Comparison of ENCODE assay signal across 20 cellular contexts in the genomic region with DNA sequence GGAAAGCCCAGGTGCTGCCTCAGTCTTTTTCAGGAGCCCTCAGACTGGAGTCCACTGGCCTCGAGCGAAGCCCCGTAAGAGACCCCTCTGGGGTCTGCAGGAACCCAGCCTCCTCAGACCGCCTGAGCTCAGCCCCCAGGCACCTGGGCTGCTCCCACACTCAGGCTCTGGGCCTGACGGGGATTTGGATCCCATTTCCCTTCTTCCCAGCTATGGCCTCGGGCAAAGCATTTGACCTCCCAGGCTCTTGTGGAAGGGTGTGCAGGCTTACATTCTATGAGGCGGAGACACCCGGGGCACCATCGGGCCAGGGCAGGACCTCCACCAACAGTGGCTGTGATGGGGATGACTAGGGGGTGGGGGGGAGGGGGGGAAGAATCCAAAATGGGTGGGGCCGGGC. TPM values are rescaled to one million over a fixed set of nuclear protein-coding genes. Genes with fewer than 3 reads are reported as not detected.
A peak's percentile ranks its signal among the peaks of the same experiment; 100 is the strongest.
DNase-seq lines count a peak whose midpoint lies in the region; ATAC-seq, FAIRE-seq and TF ChIP-seq lines count a peak whose summit lies in the region.
"Had no signal": no experiment of that assay in that cellular context is flagged by ENCODE, and none has a peak within 500 bp of the region (broad histone marks: within the 10 kb centered on the region; RNA-seq: fewer than 3 reads in every experiment).

No MANE protein-coding gene starts in this region.

- TF ChIP-seq CTCF in liver (IDR thresholded peaks at IDR 0.05; ENCODE audit: low read depth, low read length, missing input control) (no peak), HepG2 (CRISPR knock-in tag; IDR thresholded peaks at IDR 0.05) (no peak)

- no peak overlapping the region for H2BK120ac ChIP-seq in mesendoderm (ENCODE audit: low read depth, low read length)

- no peak overlapping the region for H3K56ac ChIP-seq in mesendoderm (ENCODE audit: low read length)

- no peak overlapping the region for H3K4me2 ChIP-seq in HepG2 (ENCODE audit: low read depth, low read length)
- no peak overlapping the region for H3K4me2 ChIP-seq in mesendoderm (ENCODE audit: low read length)
- H3K4me2 ChIP-seq: A549 had no signal

- FAIRE-seq in HepG2 (lab: Jason Lieb, UNC), result no peak
- FAIRE-seq: A549, GM12878, H54 had no signal

- H3K4me3 ChIP-seq in liver (ENCODE audit: low read depth in 1 of 3, low read length in 3 of 3) (no peak overlapping the region), HepG2 (replicated peaks in 1 of 3; ENCODE audit: insufficient read depth in 1 of 3, low read depth in 2 of 3, low read length in 3 of 3) (no peak overlapping the region), NT2/D1 (ENCODE audit: insufficient read length, low read depth) (no peak overlapping the region), mesendoderm (ENCODE audit: low read length) (no peak overlapping the region)
- H3K4me3 ChIP-seq: A549, GM12878, GM23248 had no signal

- H3K36me3 ChIP-seq in liver (ENCODE audit: control insufficient read depth in 4 of 4, insufficient read depth in 3 of 4, low read depth in 1 of 4, low read length in 3 of 4), result no peaks in the 10 kb centered on the region
- no peaks in the 10 kb centered on the region for H3K36me3 ChIP-seq in HepG2 (replicated peaks in 1 of 2; ENCODE audit: control insufficient read depth in 1 of 2, insufficient read depth in 2 of 2, low read length in 2 of 2)
- H3K36me3 ChIP-seq in NT2/D1 (ENCODE audit: insufficient read depth, insufficient read length, low read length), result peaks cover 9% of the 10 kb centered on the region
- no peaks in the 10 kb centered on the region for H3K36me3 ChIP-seq in mesendoderm (ENCODE audit: control insufficient read depth, insufficient read depth, low read length)

- no peak overlapping the region for H2AK5ac ChIP-seq in mesendoderm (ENCODE audit: low read length)

- BruUV-seq in HepG2 (replicated peaks; lab: Mats Ljungman, UMichigan), result no TSS peak

- WGBS in liver, result 72% methylated on average over 10 of the region's 10 CpGs
- 72% methylated on average over 6 of the region's 10 CpGs for whole genome bisulfite sequencing in HepG2 (ENCODE audit: low lambda C conversion rate)
- WGBS in mesendoderm (ENCODE audit: extremely low coverage, insufficient coverage, low lambda C conversion rate), result no CpG with 5 or more reads among the region's 10 CpGs

- no peak overlapping the region for H2BK15ac ChIP-seq in mesendoderm (replicated peaks; ENCODE audit: low read depth)

- H3K9ac ChIP-seq in liver (ENCODE audit: low read depth in 1 of 2, low read length in 2 of 2) (no peak overlapping the region), HepG2 (ENCODE audit: insufficient read depth, low read depth, low read length) (no peak overlapping the region), NT2/D1 (ENCODE audit: insufficient read length, low read depth) (peak overlapping the region; percentile 74), mesendoderm (ENCODE audit: low read length) (no peak overlapping the region)
- H3K9ac ChIP-seq: GM23248 had no signal

- no peak for DNase-seq in HepG2 (ENCODE audit: low spot score)
- DNase-seq in NT2/D1 (ENCODE audit: low read depth, low spot score), result no peak
- DNase-seq in mesendoderm, result peak; percentile 51
- no peak for DNase-seq in dermis blood vessel endothelial cell
- no peak for DNase-seq in stimulated activated naive CD8-positive, alpha-beta T cell treated with anti-CD3 and anti-CD28 coated beads, Interleukin-15, Interleukin-2, amounts not matched to agents 100 U/mL and 50 U/mL, for 24 hours
- DNase-seq in activated CD4-positive, alpha-beta T cell treated with anti-CD3 and anti-CD28 coated beads for 36 hours, result no peak
- DNase-seq: AML-193; Calu3; CD8-positive, alpha-beta T cell; DMS79 treated with DMSO at 0.1 percent for 48 hours; GM23248; KBM-7 had no signal

- POLR2A ChIA-PET in HepG2 (lab: Yijun Ruan, JAX), result interaction anchor here (0.8 kb wide), 1 partner anchor 47 kb away, joined by 3 read pairs; no protein-coding TSS in a partner anchor
- POLR2A ChIA-PET in activated CD4-positive, alpha-beta T cell treated with anti-CD3 and anti-CD28 coated beads for 36 hours (lab: Charles Lee), result no interaction called here

- H2AFZ ChIP-seq in HepG2 (ENCODE audit: low read length), result no peak overlapping the region
- H2AFZ ChIP-seq: GM23248 had no signal

- no peaks in the 10 kb centered on the region for H3K4me1 Mint-ChIP-seq in activated CD4-positive, alpha-beta T cell treated with anti-CD3 and anti-CD28 coated beads for 36 hours

- no peak for TF ChIP-seq POLR2A in HepG2 (IDR thresholded peaks at IDR 0.05; ENCODE audit: insufficient read depth in 1 of 2, low read depth in 2 of 2, low read length in 2 of 2)

- no peak overlapping the region for H4K8ac ChIP-seq in mesendoderm (ENCODE audit: low read depth, low read length)

- no peaks in the 10 kb centered on the region for H4K20me1 ChIP-seq in HepG2 (ENCODE audit: insufficient read depth, low read length)

- TF ChIP-seq EP300 in HepG2 (IDR thresholded peaks at IDR 0.05; ENCODE audit: low read depth in 2 of 2, low read length in 2 of 2), result no peak
- TF ChIP-seq EP300 in HepG2 (CRISPR knock-in tag; IDR thresholded peaks at IDR 0.05; ENCODE audit: borderline replicate concordance), result no peak

- H3K36me3 Mint-ChIP-seq in activated CD4-positive, alpha-beta T cell treated with anti-CD3 and anti-CD28 coated beads for 36 hours (ENCODE audit: low read depth), result no peaks in the 10 kb centered on the region
- H3K36me3 Mint-ChIP-seq: CD8-positive, alpha-beta T cell; IgD-negative memory B cell had no signal

- H3K9me3 ChIP-seq in liver (ENCODE audit: control insufficient read depth in 4 of 4, low read length in 3 of 4), result no peaks in the 10 kb centered on the region
- H3K9me3 ChIP-seq in HepG2 (ENCODE audit: low read length), result no peaks in the 10 kb centered on the region
- H3K9me3 ChIP-seq in NT2/D1 (ENCODE audit: insufficient read depth, low read length), result no peaks in the 10 kb centered on the region
- H3K9me3 ChIP-seq: A549 had no signal

- H3K27me3 ChIP-seq in liver (ENCODE audit: control insufficient read depth in 4 of 4, insufficient read depth in 4 of 4, low read length in 3 of 4) (no peaks in the 10 kb centered on the region), HepG2 (ENCODE audit: control insufficient read depth in 1 of 2, insufficient read depth in 2 of 2, low read length in 2 of 2) (peaks cover 2 to 24% of the 10 kb centered on the region in 2 experiments; a peak in 4 of 5 replicates), NT2/D1 (ENCODE audit: insufficient read depth, insufficient read length) (peaks cover 5% of the 10 kb centered on the region), mesendoderm (ENCODE audit: insufficient read depth, low read length, poor library complexity) (no peaks in the 10 kb centered on the region)

- H3K4me1 ChIP-seq in liver (ENCODE audit: control insufficient read depth in 4 of 4, insufficient read depth in 4 of 4, low read length in 3 of 4) (peaks cover 51 to 77% (median 67%) of the 10 kb centered on the region in 4 donors), HepG2 (ENCODE audit: insufficient read depth, low read length) (peaks cover 55% of the 10 kb centered on the region), NT2/D1 (ENCODE audit: insufficient read depth, insufficient read length) (peaks cover 44% of the 10 kb centered on the region), mesendoderm (ENCODE audit: control insufficient read depth, low read depth, low read length) (no peaks in the 10 kb centered on the region)

- no peaks in the 10 kb centered on the region for H3K79me2 ChIP-seq in HepG2 (ENCODE audit: insufficient read depth, low read length)
- H3K79me2 ChIP-seq in mesendoderm (ENCODE audit: control insufficient read depth, insufficient read depth, low read length), result no peaks in the 10 kb centered on the region

- H3K23ac ChIP-seq in mesendoderm (ENCODE audit: low read length), result no peak overlapping the region

- H3K27ac ChIP-seq in liver (ENCODE audit: low read depth in 1 of 2, low read length in 2 of 2), result peak overlapping the region; percentile 37 to 62
- no peak overlapping the region for H3K27ac ChIP-seq in HepG2 (ENCODE audit: extremely low read length, insufficient read depth, low read length)
- H3K27ac ChIP-seq in mesendoderm (ENCODE audit: low read depth, low read length), result no peak overlapping the region
- H3K27ac ChIP-seq: 22Rv1, GM23248 had no signal

- H3K79me1 ChIP-seq in mesendoderm (ENCODE audit: low read length), result no peaks in the 10 kb centered on the region

- intact Hi-C loops in HepG2 (cut with micrococcal nuclease; ENCODE audit: unreplicated experiment), result no loop called here
- intact Hi-C loops in activated CD4-positive, alpha-beta T cell treated with anti-CD3 and anti-CD28 coated beads for 36 hours (cut with DNase I, micrococcal nuclease), result no loop called here

- CTCF ChIA-PET in HepG2 (lab: Yijun Ruan, JAX; ENCODE audit: low intra/inter-chr PET ratio, low total read pairs), result no interaction called here
- CTCF ChIA-PET in activated CD4-positive, alpha-beta T cell treated with anti-CD3 and anti-CD28 coated beads for 36 hours (lab: Charles Lee), result interaction anchor here (1.2 kb wide), 2 partner anchors 11 kb away, joined by 3 to 4 read pairs; no protein-coding TSS in a partner anchor

- no peak overlapping the region for H3K18ac ChIP-seq in mesendoderm (ENCODE audit: low read length)

- H4K5ac ChIP-seq in mesendoderm (ENCODE audit: low read length), result no peak overlapping the region

- in situ Hi-C loops in HepG2 (cut with HindIII; ENCODE audit: extremely low pct_ligation_motif_present, low pct_unique_long_range_greater_than_20kb), result no loop called here

- TF ChIP-seq RAD21 in liver (IDR thresholded peaks at IDR 0.05) (no peak), HepG2 (CRISPR knock-in tag; IDR thresholded peaks at IDR 0.05) (no peak)

- no peak overlapping the region for H3K27ac Mint-ChIP-seq in activated CD4-positive, alpha-beta T cell treated with anti-CD3 and anti-CD28 coated beads for 36 hours
- H3K27ac Mint-ChIP-seq: CD8-positive, alpha-beta T cell; IgD-negative memory B cell had no signal

- no peaks in the 10 kb centered on the region for H3K9me3 Mint-ChIP-seq in activated CD4-positive, alpha-beta T cell treated with anti-CD3 and anti-CD28 coated beads for 36 hours (ENCODE audit: low read depth)
- H3K9me3 Mint-ChIP-seq: CD8-positive, alpha-beta T cell; IgD-negative memory B cell had no signal

- H3K27me3 Mint-ChIP-seq in activated CD4-positive, alpha-beta T cell treated with anti-CD3 and anti-CD28 coated beads for 36 hours, result no peaks in the 10 kb centered on the region
- H3K27me3 Mint-ChIP-seq: IgD-negative memory B cell had no signal

- ATAC-seq in HepG2, result no peak
- no peak for ATAC-seq in stimulated activated naive CD8-positive, alpha-beta T cell treated with anti-CD3 and anti-CD28 coated beads, Interleukin-15, Interleukin-2, amounts not matched to agents 100 U/mL and 50 U/mL, for 24 hours
- no peak for ATAC-seq in GM18498 (IDR thresholded peaks at IDR 0.05; ENCODE audit: unreplicated experiment)
- no peak for ATAC-seq in activated CD4-positive, alpha-beta T cell treated with anti-CD3 and anti-CD28 coated beads for 36 hours
- ATAC-seq: A549; CD8-positive, alpha-beta T cell; GM12878; HCT116 had no signal

- H3K4me3 Mint-ChIP-seq in activated CD4-positive, alpha-beta T cell treated with anti-CD3 and anti-CD28 coated beads for 36 hours, result no peak overlapping the region
- H3K4me3 Mint-ChIP-seq: CD8-positive, alpha-beta T cell had no signal

- H3K4ac ChIP-seq in mesendoderm (ENCODE audit: low read depth, low read length), result no peak overlapping the region

- no peak overlapping the region for H2BK5ac ChIP-seq in mesendoderm (ENCODE audit: low read length)

RNA-seq across cellular contexts. Expression of gene AGPAT2, which starts 4.5 kb away (rescaled TPM):
- total RNA-seq in liver, result 100 to 1,000 TPM in 1 of 2 donors, 10 to 100 TPM in 1; 75.1 to 213 TPM
- polyA plus RNA-seq in liver, result 100 to 1,000 TPM; 211 to 222 TPM
- total RNA-seq in HepG2 (2016; rRNA removed; fragmentation: Illumina TruSeq; extraction: Trizol), result 2.5 and 3.9 TPM in 2 replicates
- total RNA-seq in HepG2 (2016; cell fraction: cytosol; rRNA removed; fragmentation: Illumina TruSeq; extraction: Trizol; ENCODE audit: low read depth), result 5.2 and 5.9 TPM in 2 replicates
- 2.1 and 3.5 TPM in 2 replicates for total RNA-seq in HepG2 (2016; cell fraction: insoluble cytoplasmic fraction; rRNA removed; fragmentation: Illumina TruSeq; extraction: Trizol)
- total RNA-seq in HepG2 (2016; cell fraction: membrane; rRNA removed; fragmentation: Illumina TruSeq; extraction: Trizol), result 6.3 and 6.7 TPM in 2 replicates
- total RNA-seq in HepG2 (2016; cell fraction: nucleus; rRNA removed; fragmentation: Illumina TruSeq; extraction: Trizol), result 3.1 and 3.9 TPM in 2 replicates
- polyA plus RNA-seq in HepG2 (2011; rRNA removed), result 25.8 and 33.0 TPM in 2 replicates
- polyA plus RNA-seq in HepG2 (2011; cell fraction: cytosol; rRNA removed), result 34.1 and 37.6 TPM in 2 replicates
- 32.1 and 35.6 TPM in 2 replicates for polyA plus RNA-seq in HepG2 (2011; cell fraction: nucleus; rRNA removed)
- 9.3 and 10.6 TPM in 2 replicates for polyA plus RNA-seq in HepG2 (2012)
- polyA plus RNA-seq in HepG2 (2016; cell fraction: cytosol; fragmentation: Illumina TruSeq; extraction: Trizol; ENCODE audit: low read depth), result 8.4 and 9.1 TPM in 2 replicates
- 3.6 and 3.8 TPM in 2 replicates for polyA plus RNA-seq in HepG2 (2016; cell fraction: insoluble cytoplasmic fraction; fragmentation: Illumina TruSeq; extraction: Trizol; ENCODE audit: low read depth)
- polyA plus RNA-seq in HepG2 (2016; cell fraction: membrane; fragmentation: Illumina TruSeq; extraction: Trizol; ENCODE audit: low read depth), result 9.7 and 9.8 TPM in 2 replicates
- polyA plus RNA-seq in HepG2 (2016; cell fraction: nucleus; fragmentation: Illumina TruSeq; extraction: Trizol; ENCODE audit: insufficient read depth, low read depth), result 8.2 and 8.4 TPM in 2 replicates
- polyA minus RNA-seq in HepG2 (2011; rRNA and poly(A)+ RNA removed; ENCODE audit: low replicate concordance), result 34.1 and 96.5 TPM in 2 replicates
- 12.3 and 17.9 TPM in 2 replicates for polyA minus RNA-seq in HepG2 (2011; cell fraction: cytosol; rRNA and poly(A)+ RNA removed)
- polyA minus RNA-seq in HepG2 (2011; cell fraction: nucleus; rRNA and poly(A)+ RNA removed), result 6.1 and 6.2 TPM in 2 replicates
- polyA plus RNA-seq in mesendoderm (2013, experiment 1 of 2), result 14.1 TPM
- polyA plus RNA-seq in mesendoderm (2013, experiment 2 of 2), result 14.3 TPM
- total RNA-seq in dermis blood vessel endothelial cell, result 46.1 and 62.6 TPM in 2 replicates
- total RNA-seq in activated CD4-positive, alpha-beta T cell treated with anti-CD3 and anti-CD28 coated beads for 36 hours, result 10 to 100 TPM in 1 of 2 experiments, 1 to 10 TPM in 1; 9.0 to 10.4 TPM

RNA-seq across cellular contexts. Expression of gene EGFL7, which starts 20.0 kb away (rescaled TPM):
- total RNA-seq in liver (10 to 100 TPM; 34.5 to 38.5 TPM), HepG2 (2016; rRNA removed; fragmentation: Illumina TruSeq; extraction: Trizol) (0.20 TPM in 1 of 2 replicates, not detected in the other), dermis blood vessel endothelial cell (571 and 768 TPM in 2 replicates)
- polyA plus RNA-seq in liver (10 to 100 TPM; 32.1 to 39.7 TPM), HepG2 (2011; rRNA removed) (5.1 and 10.3 TPM in 2 replicates)
- 0.61 and 0.88 TPM in 2 replicates for total RNA-seq in HepG2 (2016; cell fraction: cytosol; rRNA removed; fragmentation: Illumina TruSeq; extraction: Trizol; ENCODE audit: low read depth)
- 0.19 and 0.32 TPM in 2 replicates for total RNA-seq in HepG2 (2016; cell fraction: insoluble cytoplasmic fraction; rRNA removed; fragmentation: Illumina TruSeq; extraction: Trizol)
- total RNA-seq in HepG2 (2016; cell fraction: membrane; rRNA removed; fragmentation: Illumina TruSeq; extraction: Trizol), result 0.59 and 0.93 TPM in 2 replicates
- 0.40 TPM in 1 of 2 replicates, not detected in the other for total RNA-seq in HepG2 (2016; cell fraction: nucleus; rRNA removed; fragmentation: Illumina TruSeq; extraction: Trizol)
- polyA plus RNA-seq in HepG2 (2011; cell fraction: cytosol; rRNA removed), result 7.6 and 12.5 TPM in 2 replicates
- 20.6 and 22.6 TPM in 2 replicates for polyA plus RNA-seq in HepG2 (2011; cell fraction: nucleus; rRNA removed)
- 1.6 and 2.3 TPM in 2 replicates for polyA plus RNA-seq in HepG2 (2012)
- 0.54 and 0.89 TPM in 2 replicates for polyA plus RNA-seq in HepG2 (2016; cell fraction: cytosol; fragmentation: Illumina TruSeq; extraction: Trizol; ENCODE audit: low read depth)
- 0.20 and 0.56 TPM in 2 replicates for polyA plus RNA-seq in HepG2 (2016; cell fraction: insoluble cytoplasmic fraction; fragmentation: Illumina TruSeq; extraction: Trizol; ENCODE audit: low read depth)
- polyA plus RNA-seq in HepG2 (2016; cell fraction: membrane; fragmentation: Illumina TruSeq; extraction: Trizol; ENCODE audit: low read depth), result 0.68 and 0.72 TPM in 2 replicates
- not detected in 2 replicates for polyA plus RNA-seq in HepG2 (2016; cell fraction: nucleus; fragmentation: Illumina TruSeq; extraction: Trizol; ENCODE audit: insufficient read depth, low read depth)
- 3.6 and 4.7 TPM in 2 replicates for polyA minus RNA-seq in HepG2 (2011; rRNA and poly(A)+ RNA removed; ENCODE audit: low replicate concordance)
- polyA minus RNA-seq in HepG2 (2011; cell fraction: cytosol; rRNA and poly(A)+ RNA removed), result 3.1 and 3.3 TPM in 2 replicates
- 1.9 and 3.0 TPM in 2 replicates for polyA minus RNA-seq in HepG2 (2011; cell fraction: nucleus; rRNA and poly(A)+ RNA removed)
- polyA plus RNA-seq in mesendoderm (2013, experiment 1 of 2), result 14.0 TPM
- polyA plus RNA-seq in mesendoderm (2013, experiment 2 of 2), result 13.6 TPM
- total RNA-seq in activated CD4-positive, alpha-beta T cell treated with anti-CD3 and anti-CD28 coated beads for 36 hours, result 1 to 10 TPM; 1.2 to 1.4 TPM
- total RNA-seq: CD8-positive, alpha-beta T cell had no signal
- polyA plus RNA-seq: IgD-negative memory B cell had no signal

RNA-seq across cellular contexts. Expression of gene DIPK1B, which starts 29.7 kb away (rescaled TPM):
- total RNA-seq in liver, result 10 to 100 TPM in 1 of 2 donors, 1 to 10 TPM in 1; 6.4 to 19.7 TPM
- polyA plus RNA-seq in liver, result 1 to 10 TPM; 2.3 to 4.1 TPM
- total RNA-seq in HepG2 (2016; rRNA removed; fragmentation: Illumina TruSeq; extraction: Trizol), result 0.18 and 0.28 TPM in 2 replicates
- total RNA-seq in HepG2 (2016; cell fraction: cytosol; rRNA removed; fragmentation: Illumina TruSeq; extraction: Trizol; ENCODE audit: low read depth), result 0.91 and 1.1 TPM in 2 replicates
- 0.28 and 0.41 TPM in 2 replicates for total RNA-seq in HepG2 (2016; cell fraction: insoluble cytoplasmic fraction; rRNA removed; fragmentation: Illumina TruSeq; extraction: Trizol)
- 0.99 and 1.2 TPM in 2 replicates for total RNA-seq in HepG2 (2016; cell fraction: membrane; rRNA removed; fragmentation: Illumina TruSeq; extraction: Trizol)
- 0.16 TPM in 1 of 2 replicates, not detected in the other for total RNA-seq in HepG2 (2016; cell fraction: nucleus; rRNA removed; fragmentation: Illumina TruSeq; extraction: Trizol)
- 3.9 and 7.2 TPM in 2 replicates for polyA plus RNA-seq in HepG2 (2011; rRNA removed)
- 4.8 and 7.5 TPM in 2 replicates for polyA plus RNA-seq in HepG2 (2011; cell fraction: cytosol; rRNA removed)
- 17.3 and 19.2 TPM in 2 replicates for polyA plus RNA-seq in HepG2 (2011; cell fraction: nucleus; rRNA removed)
- polyA plus RNA-seq in HepG2 (2012), result 3.2 TPM in 2 replicates
- 1.3 TPM in 2 replicates for polyA plus RNA-seq in HepG2 (2016; cell fraction: cytosol; fragmentation: Illumina TruSeq; extraction: Trizol; ENCODE audit: low read depth)
- polyA plus RNA-seq in HepG2 (2016; cell fraction: insoluble cytoplasmic fraction; fragmentation: Illumina TruSeq; extraction: Trizol; ENCODE audit: low read depth), result 0.28 and 0.45 TPM in 2 replicates
- 1.1 TPM in 2 replicates for polyA plus RNA-seq in HepG2 (2016; cell fraction: membrane; fragmentation: Illumina TruSeq; extraction: Trizol; ENCODE audit: low read depth)
- polyA plus RNA-seq in HepG2 (2016; cell fraction: nucleus; fragmentation: Illumina TruSeq; extraction: Trizol; ENCODE audit: insufficient read depth, low read depth), result 0.56 and 0.57 TPM in 2 replicates
- 0.07 and 7.1 TPM in 2 replicates for polyA minus RNA-seq in HepG2 (2011; rRNA and poly(A)+ RNA removed; ENCODE audit: low replicate concordance)
- polyA minus RNA-seq in HepG2 (2011; cell fraction: cytosol; rRNA and poly(A)+ RNA removed), result 2.7 and 3.6 TPM in 2 replicates
- polyA minus RNA-seq in HepG2 (2011; cell fraction: nucleus; rRNA and poly(A)+ RNA removed), result 1.2 TPM in 2 replicates
- polyA plus RNA-seq in mesendoderm (2013, experiment 1 of 2), result 17.8 TPM
- 18.1 TPM for polyA plus RNA-seq in mesendoderm (2013, experiment 2 of 2)
- total RNA-seq in dermis blood vessel endothelial cell, result 172 and 238 TPM in 2 replicates
- total RNA-seq in activated CD4-positive, alpha-beta T cell treated with anti-CD3 and anti-CD28 coated beads for 36 hours, result under 1 TPM; 0.21 to 0.25 TPM
- total RNA-seq: GM23248 had no signal
- polyA plus RNA-seq: GM23248 had no signal

Comparison
In these comparisons a context has a peak if more than half of its experiments do, and no peak if none do; other contexts are left out.
1. H3K27ac ChIP-seq: peak in liver (2 of 2); none in HepG2 (single experiment) and mesendoderm (single experiment).
2. RNA of gene EGFL7, which starts 20.0 kb away (total RNA-seq): 571 to 768 TPM in dermis blood vessel endothelial cell; 34.5 to 38.5 TPM in liver, 1.2 to 1.4 TPM in activated CD4-positive, alpha-beta T cell treated with anti-CD3 and anti-CD28 coated beads for 36 hours and 0.19 to 0.93 TPM in HepG2; every median in the first group is over 10 times any median in the second.